ENCODE assay signal across 8 cellular contexts in genomic region chr17:49390548-49391324, GRCh38. TPM values are rescaled to one million over a fixed set of nuclear protein-coding genes. Genes with fewer than 3 reads are reported as not detected.
A peak's percentile ranks its signal among the peaks of the same experiment; 100 is the strongest.
DNase-seq lines count a peak whose midpoint lies in the region; ATAC-seq and TF ChIP-seq lines count a peak whose summit lies in the region.

No MANE protein-coding gene starts in this region.

- DNase-seq in SK-N-SH (no peak), SIG-M5 treated with dmso at 0.1 percent for 504 hours (lab: John Stamatoyannopoulos, UW; ENCODE audit: unreplicated experiment) (peak; percentile 77), foreskin melanocyte (peak; percentile 71), renal cortical epithelial cell (ENCODE audit: low read depth) (peak; percentile 48), NCI-H2171 (lab: John Stamatoyannopoulos, UW) (no peak)
- no peak for DNase-seq in activated CD4-positive, alpha-beta T cell treated with anti-CD3 and anti-CD28 coated beads, Interleukin-2, amount 50 U/mL, for 1 hour

- WGBS in SK-N-SH (ENCODE audit: low lambda C conversion rate) = 91% methylated on average over 5 of the region's 9 CpGs

- no peaks in the 10 kb centered on the region for H3F3A ChIP-seq in SK-N-SH (replicated peaks; ENCODE audit: insufficient read depth)

- H3K27me3 ChIP-seq in SK-N-SH (ENCODE audit: insufficient read depth) = no peaks in the 10 kb centered on the region

- H3K27ac ChIP-seq in SK-N-SH (ENCODE audit: low read depth in 2 of 2, low read length in 1 of 2) = no peak overlapping the region

- no peak overlapping the region for H3K4me2 ChIP-seq in SK-N-SH

- H3K4me1 ChIP-seq in SK-N-SH (ENCODE audit: control insufficient read depth in 1 of 2, insufficient read depth in 2 of 2, low read depth in 1 of 2, low read length in 1 of 2) = no peaks in the 10 kb centered on the region; a peak in 1 of 4 replicates

- H2AFZ ChIP-seq in SK-N-SH (ENCODE audit: low read depth) = peak overlapping the region; percentile 26; the same call in 1 of the 2 replicates

- no peak overlapping the region for H3K9ac ChIP-seq in SK-N-SH

- H4K20me1 ChIP-seq in SK-N-SH (ENCODE audit: insufficient read depth) = no peaks in the 10 kb centered on the region

- ATAC-seq in SK-N-SH treated with all-trans-retinoic acid at 6 μM for 48 hours (no peak), GM19328 (IDR thresholded peaks at IDR 0.05; ENCODE audit: unreplicated experiment) (no peak)

- TF ChIP-seq CTCF in SK-N-SH (IDR thresholded peaks at IDR 0.05) = no peak

- POLR2A ChIA-PET in SK-N-SH (lab: Yijun Ruan, JAX) = no interaction called here

- CTCF ChIA-PET in SK-N-SH (lab: Yijun Ruan, JAX) = interaction anchor here (1.0 to 5.5 kb wide), 10 partner anchors 9 to 167 kb away, joined by 3 to 47 read pairs (median 3); no protein-coding TSS in a partner anchor

- no peaks in the 10 kb centered on the region for H3K9me2 ChIP-seq in SK-N-SH

- H3K4me3 ChIP-seq in SK-N-SH (ENCODE audit: low read depth in 2 of 2, low read length in 1 of 2) = no peak overlapping the region

- no peak for TF ChIP-seq RAD21 in SK-N-SH (IDR thresholded peaks at IDR 0.05; ENCODE audit: low read length)

- no peak for TF ChIP-seq EP300 in SK-N-SH (IDR thresholded peaks at IDR 0.05; ENCODE audit: borderline replicate concordance in 1 of 2, low read depth in 1 of 2, low read length in 1 of 2)

- no peaks in the 10 kb centered on the region for H3K9me3 ChIP-seq in SK-N-SH

- no peaks in the 10 kb centered on the region for H3K36me3 ChIP-seq in SK-N-SH (replicated peaks in 1 of 2; ENCODE audit: control insufficient read depth in 1 of 2, insufficient read depth in 2 of 2, low read length in 1 of 2)

- no peaks in the 10 kb centered on the region for H3K79me2 ChIP-seq in SK-N-SH (ENCODE audit: insufficient read depth)

TF ChIP-seq in SK-N-SH, 30 proteins besides CTCF, POLR2A, EP300 and RAD21 (continues in another document):
- TF ChIP-seq MXI1 (IDR thresholded peaks at IDR 0.05; ENCODE audit: low read depth, low read length) (no peak), GABPA (IDR thresholded peaks at IDR 0.05; ENCODE audit: low read depth) (no peak), POLR2AphosphoS5 (IDR thresholded peaks at IDR 0.05; ENCODE audit: low read depth, low read length) (no peak), EZH2phosphoT487 (IDR thresholded peaks at IDR 0.05; ENCODE audit: borderline replicate concordance, low read depth) (no peak), NRF1 (IDR thresholded peaks at IDR 0.05; ENCODE audit: low read depth, low read length) (no peak), SIN3A (IDR thresholded peaks at IDR 0.05; ENCODE audit: borderline replicate concordance, low read depth, low read length) (no peak), MEF2A (IDR thresholded peaks at IDR 0.05; ENCODE audit: borderline replicate concordance, low read depth) (no peak), SMC3 (IDR thresholded peaks at IDR 0.05; ENCODE audit: low read depth, low read length) (no peak), YY1 (IDR thresholded peaks at IDR 0.05; ENCODE audit: low read depth) (no peak), REST (IDR thresholded peaks at IDR 0.05; ENCODE audit: low read depth, low read length) (no peak), JUND (IDR thresholded peaks at IDR 0.05) (no peak), RCOR1 (IDR thresholded peaks at IDR 0.05; ENCODE audit: low read length) (no peak), USF2 (IDR thresholded peaks at IDR 0.05; ENCODE audit: borderline replicate concordance, low read depth, low read length) (no peak)

TF ChIP-seq in SK-N-SH treated with all-trans-retinoic acid at 6 μM for 48 hours, 23 proteins besides CTCF, POLR2A, EP300 and RAD21:
- TF ChIP-seq OSR1 (CRISPR knock-in tag; IDR thresholded peaks at IDR 0.05) (no peak), TSHZ2 (CRISPR knock-in tag; IDR thresholded peaks at IDR 0.05) (no peak), BACH2 (CRISPR knock-in tag; IDR thresholded peaks at IDR 0.05; ENCODE audit: borderline replicate concordance) (no peak), TOX (CRISPR knock-in tag; IDR thresholded peaks at IDR 0.05; ENCODE audit: borderline replicate concordance) (no peak), POU6F1 (CRISPR knock-in tag; IDR thresholded peaks at IDR 0.05; ENCODE audit: borderline replicate concordance, low read depth) (no peak), ARNTL (CRISPR knock-in tag; IDR thresholded peaks at IDR 0.05; ENCODE audit: borderline replicate concordance, low read depth) (no peak)

RNA-seq across cellular contexts. Expression of gene PHB1, which starts 23.9 kb away (rescaled TPM):
- polyA plus RNA-seq in SK-N-SH (2012; rRNA removed) = 379 and 477 TPM in 2 replicates
- 290 and 388 TPM in 2 replicates for polyA plus RNA-seq in SK-N-SH (2012; cell fraction: cytosol; rRNA removed)
- polyA plus RNA-seq in SK-N-SH (2012; cell fraction: nucleus; rRNA removed) = 173 and 230 TPM in 2 replicates
- 166 and 219 TPM in 2 replicates for total RNA-seq in renal cortical epithelial cell

RNA-seq across cellular contexts. Expression of gene ZNF652, which starts 28.7 kb away (rescaled TPM):
- 5.1 and 6.5 TPM in 2 replicates for polyA plus RNA-seq in SK-N-SH (2012; rRNA removed)
- polyA plus RNA-seq in SK-N-SH (2012; cell fraction: cytosol; rRNA removed) = 4.8 and 4.9 TPM in 2 replicates
- polyA plus RNA-seq in SK-N-SH (2012; cell fraction: nucleus; rRNA removed) = 13.1 and 17.3 TPM in 2 replicates
- 11.5 and 28.4 TPM in 2 replicates for total RNA-seq in renal cortical epithelial cell

Comparison
In these comparisons a context has a peak if more than half of its experiments do, and no peak if none do; other contexts are left out.
1. DNase-seq: peak in SIG-M5 treated with dmso at 0.1 percent for 504 hours (single experiment), foreskin melanocyte (single experiment) and renal cortical epithelial cell (single experiment); none in SK-N-SH (single experiment), NCI-H2171 (single experiment) and activated CD4-positive, alpha-beta T cell treated with anti-CD3 and anti-CD28 coated beads, Interleukin-2, amount 50 U/mL, for 1 hour (single experiment).